ENCODE assay signal across 18 cellular contexts in the genomic region with DNA sequence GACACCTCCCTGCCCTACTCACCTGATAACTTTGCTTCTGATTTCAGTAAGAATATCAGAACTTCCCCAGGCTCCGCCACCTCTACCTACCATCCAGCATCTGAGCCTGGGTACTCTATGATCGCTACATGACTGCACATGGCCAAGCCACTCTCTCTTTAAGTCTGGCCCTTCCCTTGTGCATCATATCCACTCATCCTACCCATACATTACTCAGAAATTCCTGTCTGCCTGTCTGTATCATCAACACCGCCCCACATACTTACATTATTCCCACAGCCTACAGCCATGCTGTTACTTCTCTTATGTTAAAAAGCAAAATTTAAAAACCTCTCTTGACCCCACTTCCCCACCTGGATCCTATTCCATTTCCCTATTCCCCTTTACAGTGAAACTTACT.
"Had no signal": no experiment of that assay in that cellular context is flagged by ENCODE, and none has a peak within 500 bp of the region (broad histone marks: within the 10 kb centered on the region; RNA-seq: fewer than 3 reads in every experiment).

No MANE protein-coding gene starts in this region.

- H3K79me2 ChIP-seq: hepatocyte had no signal

- H3K27me3 ChIP-seq: hepatocyte, thyroid gland had no signal

- DNase-seq: activated B cell treated with CpG ODN at 0.5 μM for 24 hours; activated CD4-positive, alpha-beta T cell treated with anti-CD3 and anti-CD28 coated beads for 48 hours; activated CD8-positive, alpha-beta T cell treated with anti-CD3 and anti-CD28 coated beads for 36 hours; activated naive CD4-positive, alpha-beta T cell treated with anti-CD3 and anti-CD28 coated beads for 36 hours; activated T-cell treated with anti-CD3 and anti-CD28 coated beads, Interleukin-2, amount 50 U/mL, for 24 hours; aorta; effector CD4-positive, alpha-beta T cell; lower lobe of right lung; midbrain; nephron progenitor cell; occipital lobe; posterior cingulate gyrus; stimulated activated naive CD4-positive, alpha-beta T cell; thyroid gland had no signal

- H3K4me2 ChIP-seq: hepatocyte had no signal

- ATAC-seq: activated CD8-positive, alpha-beta T cell treated with anti-CD3 and anti-CD28 coated beads for 36 hours; lower lobe of right lung had no signal

- H3K9me3 ChIP-seq: lower lobe of right lung, thyroid gland had no signal

- H3K4me3 ChIP-seq: hepatocyte, lower lobe of right lung, thyroid gland had no signal

- H3K27ac Mint-ChIP-seq: activated B cell treated with CpG ODN at 0.5 μM for 24 hours; activated CD8-positive, alpha-beta T cell treated with anti-CD3 and anti-CD28 coated beads for 36 hours; activated naive CD4-positive, alpha-beta T cell treated with anti-CD3 and anti-CD28 coated beads for 36 hours; activated T-cell treated with anti-CD3 and anti-CD28 coated beads, Interleukin-2, amount 50 U/mL, for 24 hours; nephron progenitor cell; T-helper 2 cell treated with Interferon-gamma antibody and Interleukin-4, amounts not matched to agents 5 μg/mL and 100 μg/mL, for 36 hours had no signal

- H3K9me3 Mint-ChIP-seq: activated B cell treated with CpG ODN at 0.5 μM for 24 hours; activated CD8-positive, alpha-beta T cell treated with anti-CD3 and anti-CD28 coated beads for 36 hours; activated naive CD4-positive, alpha-beta T cell treated with anti-CD3 and anti-CD28 coated beads for 36 hours; activated T-cell treated with anti-CD3 and anti-CD28 coated beads, Interleukin-2, amount 50 U/mL, for 24 hours; nephron progenitor cell; T-helper 2 cell treated with Interferon-gamma antibody and Interleukin-4, amounts not matched to agents 5 μg/mL and 100 μg/mL, for 36 hours had no signal

- H3K27ac ChIP-seq: hepatocyte, lower lobe of right lung had no signal

- FAIRE-seq: islet of Langerhans, TTC549 had no signal

- H2AFZ ChIP-seq: hepatocyte had no signal

- H3K4me3 Mint-ChIP-seq: activated B cell treated with CpG ODN at 0.5 μM for 24 hours; activated CD8-positive, alpha-beta T cell treated with anti-CD3 and anti-CD28 coated beads for 36 hours; activated naive CD4-positive, alpha-beta T cell treated with anti-CD3 and anti-CD28 coated beads for 36 hours; activated T-cell treated with anti-CD3 and anti-CD28 coated beads, Interleukin-2, amount 50 U/mL, for 24 hours; nephron progenitor cell; T-helper 2 cell treated with Interferon-gamma antibody and Interleukin-4, amounts not matched to agents 5 μg/mL and 100 μg/mL, for 36 hours had no signal

- H3K36me3 ChIP-seq: lower lobe of right lung, thyroid gland had no signal

- H3K4me1 Mint-ChIP-seq: activated B cell treated with CpG ODN at 0.5 μM for 24 hours had no signal
